ENCODE assay signal across 11 cellular contexts in the genomic region with DNA sequence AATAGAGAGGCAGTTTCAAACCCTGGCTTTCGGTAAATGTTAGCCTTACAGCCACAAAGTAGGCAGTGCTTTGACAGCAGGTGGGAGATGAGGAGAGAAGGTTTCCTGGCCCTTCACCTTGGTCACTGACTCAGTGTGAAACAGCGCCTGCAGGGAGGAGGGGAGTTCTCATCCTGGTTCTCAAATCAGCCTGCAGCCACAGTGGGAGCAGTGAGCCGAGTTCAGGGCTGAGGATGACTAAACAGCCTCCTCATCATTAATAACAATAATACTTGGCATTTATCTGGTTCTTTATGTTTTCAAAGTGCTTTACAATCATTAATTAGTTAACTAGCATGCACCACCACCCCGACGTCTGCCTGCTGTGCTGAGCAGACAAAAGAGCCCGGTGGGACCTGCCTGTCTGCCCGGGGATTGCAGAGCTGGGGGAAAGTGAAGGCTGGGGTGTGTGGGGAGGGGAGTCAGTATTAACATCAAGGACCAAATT. TPM values are rescaled to one million over a fixed set of nuclear protein-coding genes. Genes with fewer than 3 reads are reported as not detected.
DNase-seq lines count a peak whose midpoint lies in the region; ATAC-seq and TF ChIP-seq lines count a peak whose summit lies in the region.
"Had no signal": no experiment of that assay in that cellular context is flagged by ENCODE, and none has a peak within 500 bp of the region (broad histone marks: within the 10 kb centered on the region; RNA-seq: fewer than 3 reads in every experiment).

No MANE protein-coding gene starts in this region.

- DNase-seq in GM06990 (ENCODE audit: extremely low read depth, insufficient read length) (peak; percentile 58), GDM1 (lab: John Stamatoyannopoulos, UW) (no peak), GM13976 (ENCODE audit: low spot score) (no peak), ureter (ENCODE audit: low spot score) (no peak), CD14-positive monocyte (ENCODE audit: low spot score) (no peak)
- no peak for DNase-seq in activated naive CD8-positive, alpha-beta T cell treated with anti-CD3 and anti-CD28 coated beads, Interleukin-2, amount 10 ng/mL, durations not matched to agents 7 days and 5 days
- DNase-seq: DMS79 treated with DMSO at 0.1 percent for 48 hours, midbrain, NCI-H510A had no signal

- peaks cover 73% of the 10 kb centered on the region for H3K4me1 Mint-ChIP-seq in activated naive CD8-positive, alpha-beta T cell treated with anti-CD3 and anti-CD28 coated beads, Interleukin-2, amount 10 ng/mL, durations not matched to agents 7 days and 5 days
- H3K4me1 Mint-ChIP-seq in CD14-positive monocyte: peaks cover 10% of the 10 kb centered on the region

- H3K9me3 Mint-ChIP-seq in activated naive CD8-positive, alpha-beta T cell treated with anti-CD3 and anti-CD28 coated beads, Interleukin-2, amount 10 ng/mL, durations not matched to agents 7 days and 5 days: peaks cover 1% of the 10 kb centered on the region
- H3K9me3 Mint-ChIP-seq in CD14-positive monocyte: no peaks in the 10 kb centered on the region

- H3K4me3 Mint-ChIP-seq in activated naive CD8-positive, alpha-beta T cell treated with anti-CD3 and anti-CD28 coated beads, Interleukin-2, amount 10 ng/mL, durations not matched to agents 7 days and 5 days: peak overlapping the region; percentile 0
- H3K4me3 Mint-ChIP-seq in CD14-positive monocyte: no peak overlapping the region

- peaks cover 3% of the 10 kb centered on the region for H3K36me3 Mint-ChIP-seq in activated naive CD8-positive, alpha-beta T cell treated with anti-CD3 and anti-CD28 coated beads, Interleukin-2, amount 10 ng/mL, durations not matched to agents 7 days and 5 days
- H3K36me3 Mint-ChIP-seq in CD14-positive monocyte: no peaks in the 10 kb centered on the region

- H3K4me3 ChIP-seq in GM06990 (replicated peaks; ENCODE audit: low read depth, low read length): no peak overlapping the region; the same call in 1 of the 2 replicates

- no peaks in the 10 kb centered on the region for H3K27me3 ChIP-seq in GM06990 (replicated peaks; ENCODE audit: control insufficient read depth, insufficient read depth, low read length)

- intact Hi-C loops in CD14-positive monocyte (cut with micrococcal nuclease): no loop called here

- H3K27ac Mint-ChIP-seq in activated naive CD8-positive, alpha-beta T cell treated with anti-CD3 and anti-CD28 coated beads, Interleukin-2, amount 10 ng/mL, durations not matched to agents 7 days and 5 days: peak overlapping the region; percentile 75
- H3K27ac Mint-ChIP-seq in CD14-positive monocyte: no peak overlapping the region

- peak; percentile 45 for ATAC-seq in GM19438 (IDR thresholded peaks at IDR 0.05; ENCODE audit: low read depth, unreplicated experiment)
- ATAC-seq in HG03108 (IDR thresholded peaks at IDR 0.05; ENCODE audit: unreplicated experiment): peak; percentile 28
- no peak for ATAC-seq in activated naive CD8-positive, alpha-beta T cell treated with anti-CD3 and anti-CD28 coated beads, Interleukin-2, amount 10 ng/mL, durations not matched to agents 7 days and 5 days (ENCODE audit: low read depth)

- no peak for TF ChIP-seq CTCF in GM06990 (IDR thresholded peaks at IDR 0.05; ENCODE audit: insufficient read depth, low read length, poor library complexity, severe bottlenecking)
- TF ChIP-seq CTCF in GM13976 (IDR thresholded peaks at IDR 0.05; ENCODE audit: borderline replicate concordance, control extremely low read depth, extremely low read depth, insufficient read depth, missing control alignments): no peak
- TF ChIP-seq CTCF in CD14-positive monocyte (IDR thresholded peaks at IDR 0.05): no peak

- in situ Hi-C loops in GM13976 (cut with MboI; ENCODE audit: low sequenced_read_pairs, unreplicated experiment): no loop called here

- no peaks in the 10 kb centered on the region for H3K27me3 Mint-ChIP-seq in activated naive CD8-positive, alpha-beta T cell treated with anti-CD3 and anti-CD28 coated beads, Interleukin-2, amount 10 ng/mL, durations not matched to agents 7 days and 5 days
- no peaks in the 10 kb centered on the region for H3K27me3 Mint-ChIP-seq in CD14-positive monocyte (ENCODE audit: low read depth in 3 of 3)

- POLR2A ChIA-PET in activated naive CD8-positive, alpha-beta T cell treated with anti-CD3 and anti-CD28 coated beads, Interleukin-2, amount 10 ng/mL, durations not matched to agents 7 days and 5 days (lab: Charles Lee): interaction anchor here (1.6 kb wide), 1 partner anchor 28 kb away, joined by 4 read pairs; no protein-coding TSS in a partner anchor

- H3K36me3 ChIP-seq in GM06990 (ENCODE audit: control insufficient read depth, insufficient read depth, low read length): no peaks in the 10 kb centered on the region

RNA-seq across cellular contexts. Expression of a gene that starts 59.6 kb away (rescaled TPM):
- total RNA-seq in activated naive CD8-positive, alpha-beta T cell treated with anti-CD3 and anti-CD28 coated beads, Interleukin-2, amount 10 ng/mL, durations not matched to agents 7 days and 5 days: 10 to 100 TPM; 20.2 to 21.1 TPM
- total RNA-seq in ureter: 18.2 TPM
- 1 to 10 TPM; 1.8 to 5.2 TPM for polyA plus RNA-seq in CD14-positive monocyte
